Comparison of ENCODE assay signal across 25 cellular contexts in the genomic region with DNA sequence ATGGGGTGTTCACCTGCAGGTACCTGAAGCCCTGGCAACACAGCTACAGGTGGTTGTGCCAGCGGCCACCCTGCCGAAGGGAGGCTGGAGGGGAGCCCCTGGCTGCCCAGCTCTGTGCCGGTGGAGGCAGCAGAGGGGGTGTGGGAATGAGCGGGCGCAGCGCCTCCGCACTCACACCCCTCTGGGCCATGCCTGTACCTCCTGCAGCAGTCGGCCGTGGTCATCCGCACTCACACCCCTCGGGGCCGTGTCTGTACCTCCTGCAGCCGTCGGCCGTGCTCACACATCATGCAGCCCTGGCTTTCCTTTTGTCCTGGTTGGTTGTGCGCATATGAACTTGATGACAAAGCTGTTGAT. TPM values are rescaled to one million over a fixed set of nuclear protein-coding genes. Genes with fewer than 3 reads are reported as not detected.
DNase-seq lines count a peak whose midpoint lies in the region; ATAC-seq and TF ChIP-seq lines count a peak whose summit lies in the region.
"Had no signal": no experiment of that assay in that cellular context is flagged by ENCODE, and none has a peak within 500 bp of the region (broad histone marks: within the 10 kb centered on the region; RNA-seq: fewer than 3 reads in every experiment).

No MANE protein-coding gene starts in this region.

- no peak overlapping the region for H3K9ac ChIP-seq in BLaER1 treated with 17β-estradiol and CSF1 and Interleukin-3, amounts not matched to agents 10 nM and 100 nM
- H3K9ac ChIP-seq: GM23248 had no signal

- TF ChIP-seq CTCF in VCaP (conservative IDR thresholded peaks at IDR 0.05) = no peak
- TF ChIP-seq CTCF in upper lobe of right lung (IDR thresholded peaks at IDR 0.05) = no peak

- H3K9me3 Mint-ChIP-seq in CD4-positive, alpha-beta memory T cell = peaks cover 0 to 5% (median 0%) of the 10 kb centered on the region in 8 donors
- peaks cover 0 to 5% (median 0%) of the 10 kb centered on the region in 9 donors for H3K9me3 Mint-ChIP-seq in naive thymus-derived CD8-positive, alpha-beta T cell
- H3K9me3 Mint-ChIP-seq: activated CD4-positive, alpha-beta memory T cell treated with anti-CD3 and anti-CD28 coated beads for 36 hours; activated naive CD4-positive, alpha-beta T cell treated with anti-CD3 and anti-CD28 coated beads for 36 hours had no signal

- H3K27me3 ChIP-seq in BLaER1 treated with 17β-estradiol and CSF1 and Interleukin-3, amounts not matched to agents 10 nM and 100 nM = no peaks in the 10 kb centered on the region
- H3K27me3 ChIP-seq in CD4-positive, alpha-beta memory T cell (ENCODE audit: insufficient read depth, low read length) = no peaks in the 10 kb centered on the region
- H3K27me3 ChIP-seq in upper lobe of right lung = no peaks in the 10 kb centered on the region
- H3K27me3 ChIP-seq: foreskin keratinocyte, thyroid gland had no signal

- H3K4me2 ChIP-seq in BLaER1 treated with 17β-estradiol and CSF1 and Interleukin-3, amounts not matched to agents 10 nM and 100 nM = peak overlapping the region in 9 of 11 experiments; percentile 47 to 97 (median 69); a peak in 12 of 22 replicates

- H3K4me1 ChIP-seq in BLaER1 treated with 17β-estradiol and CSF1 and Interleukin-3, amounts not matched to agents 10 nM and 100 nM = peaks cover 32 to 65% (median 55%) of the 10 kb centered on the region in 10 experiments
- H3K4me1 ChIP-seq in CD4-positive, alpha-beta memory T cell (ENCODE audit: insufficient read depth, low read length) = peaks cover 23% of the 10 kb centered on the region
- peaks cover 28% of the 10 kb centered on the region for H3K4me1 ChIP-seq in upper lobe of right lung
- H3K4me1 ChIP-seq: foreskin keratinocyte had no signal

- no peak overlapping the region for H3K4me3 ChIP-seq in BLaER1 treated with 17β-estradiol and CSF1 and Interleukin-3, amounts not matched to agents 10 nM and 100 nM
- no peak overlapping the region for H3K4me3 ChIP-seq in CD4-positive, alpha-beta memory T cell (ENCODE audit: low read length in 2 of 2)
- H3K4me3 ChIP-seq in upper lobe of right lung = no peak overlapping the region
- H3K4me3 ChIP-seq: GM23248, mucosa of descending colon, thyroid gland had no signal

- intact Hi-C loops in CD4-positive, alpha-beta memory T cell (cut with micrococcal nuclease) = loop anchor here (10.0 kb wide), 1 partner anchor 406 kb away; no protein-coding TSS in a partner anchor
- intact Hi-C loops in upper lobe of right lung (cut with DNase I) = no loop called here
- intact Hi-C loops in left colon (cut with DNase I, micrococcal nuclease) = no loop called here

- ATAC-seq in naive thymus-derived CD8-positive, alpha-beta T cell = no peak
- ATAC-seq in upper lobe of right lung = no peak
- no peak for ATAC-seq in left colon
- ATAC-seq: foreskin keratinocyte; stimulated activated naive CD8-positive, alpha-beta T cell treated with anti-CD3 and anti-CD28 coated beads, Interleukin-15, Interleukin-2, amounts not matched to agents 100 U/mL and 50 U/mL, for 24 hours had no signal

- H3K36me3 Mint-ChIP-seq in CD4-positive, alpha-beta memory T cell = peaks cover 4 to 37% of the 10 kb centered on the region in 2 donors
- H3K36me3 Mint-ChIP-seq in naive thymus-derived CD8-positive, alpha-beta T cell = peaks cover 0 to 37% (median 7%) of the 10 kb centered on the region in 3 donors

- H3K36me3 ChIP-seq in BLaER1 treated with 17β-estradiol and CSF1 and Interleukin-3, amounts not matched to agents 10 nM and 100 nM = peaks cover 31 to 48% (median 39%) of the 10 kb centered on the region in 11 experiments
- no peaks in the 10 kb centered on the region for H3K36me3 ChIP-seq in CD4-positive, alpha-beta memory T cell (ENCODE audit: insufficient read depth, low read length)
- peaks cover 26% of the 10 kb centered on the region for H3K36me3 ChIP-seq in upper lobe of right lung

- no peak overlapping the region for H3K27ac ChIP-seq in BLaER1 treated with 17β-estradiol and CSF1 and Interleukin-3, amounts not matched to agents 10 nM and 100 nM
- H3K27ac ChIP-seq in CD4-positive, alpha-beta memory T cell (ENCODE audit: low read depth, low read length) = no peak overlapping the region
- peak overlapping the region; percentile 90 for H3K27ac ChIP-seq in VCaP
- no peak overlapping the region for H3K27ac ChIP-seq in upper lobe of right lung
- H3K27ac ChIP-seq: foreskin keratinocyte, GM23248, thyroid gland had no signal

- H3K4me1 Mint-ChIP-seq in CD4-positive, alpha-beta memory T cell = peaks cover 12 to 35% (median 24%) of the 10 kb centered on the region in 4 donors
- peaks cover 15 to 37% (median 30%) of the 10 kb centered on the region in 4 donors for H3K4me1 Mint-ChIP-seq in naive thymus-derived CD8-positive, alpha-beta T cell

- H3K4me3 Mint-ChIP-seq in CD4-positive, alpha-beta memory T cell = peak overlapping the region in 4 of 8 donors; percentile 8 to 69 (median 14)
- peak overlapping the region in 6 of 10 donors; percentile 47 to 89 (median 70) for H3K4me3 Mint-ChIP-seq in naive thymus-derived CD8-positive, alpha-beta T cell

- no peaks in the 10 kb centered on the region for H3K9me3 ChIP-seq in BLaER1 treated with 17β-estradiol and CSF1 and Interleukin-3, amounts not matched to agents 10 nM and 100 nM (replicated peaks in 1 of 11)
- no peaks in the 10 kb centered on the region for H3K9me3 ChIP-seq in CD4-positive, alpha-beta memory T cell (ENCODE audit: control insufficient read depth in 1 of 2, low read length in 2 of 2)
- H3K9me3 ChIP-seq in upper lobe of right lung = no peaks in the 10 kb centered on the region
- H3K9me3 ChIP-seq: mucosa of descending colon, thyroid gland had no signal

- DNase-seq in CD4-positive, alpha-beta memory T cell = no peak
- no peak for DNase-seq in naive thymus-derived CD8-positive, alpha-beta T cell
- DNase-seq in upper lobe of right lung = no peak
- no peak for DNase-seq in left colon
- DNase-seq in SW480 (ENCODE audit: low spot score) = no peak
- DNase-seq: activated CD4-positive, alpha-beta memory T cell treated with anti-CD3 and anti-CD28 coated beads for 36 hours; activated CD4-positive, CD25-positive, alpha-beta regulatory T cell; activated naive CD4-positive, alpha-beta T cell treated with anti-CD3 and anti-CD28 coated beads for 36 hours; activated T-cell treated with anti-CD3 and anti-CD28 coated beads, Interleukin-2, amount 50 U/mL, for 1 hour; anterior cingulate cortex; central memory CD4-positive, alpha-beta T cell; erythroblast; foreskin keratinocyte; GM23248; NCI-H1436 treated with DMSO at 0.1 percent for 48 hours; nucleus accumbens; stimulated activated CD4-positive, alpha-beta T cell treated with anti-CD3 and anti-CD28 coated beads, Interleukin-4, amount 100 ng/mL, for 24 hours; stimulated activated naive CD8-positive, alpha-beta T cell treated with anti-CD3 and anti-CD28 coated beads, Interleukin-15, Interleukin-2, amounts not matched to agents 100 U/mL and 50 U/mL, for 24 hours; T-helper 9 cell; thyroid gland had no signal

- H3K27me3 Mint-ChIP-seq in CD4-positive, alpha-beta memory T cell = peaks cover 0 to 6% of the 10 kb centered on the region in 2 donors
- peaks cover 0 to 5% (median 0%) of the 10 kb centered on the region in 5 donors for H3K27me3 Mint-ChIP-seq in naive thymus-derived CD8-positive, alpha-beta T cell
- H3K27me3 Mint-ChIP-seq: activated CD4-positive, alpha-beta memory T cell treated with anti-CD3 and anti-CD28 coated beads for 36 hours had no signal

- peaks cover 21 to 77% (median 55%) of the 10 kb centered on the region in 11 experiments; a peak in 21 of 22 replicates for H4K20me1 ChIP-seq in BLaER1 treated with 17β-estradiol and CSF1 and Interleukin-3, amounts not matched to agents 10 nM and 100 nM

- H3K27ac Mint-ChIP-seq in CD4-positive, alpha-beta memory T cell = peak overlapping the region in 4 of 7 donors; percentile 3 to 87 (median 60)
- peak overlapping the region in 6 of 10 donors; percentile 40 to 84 (median 56) for H3K27ac Mint-ChIP-seq in naive thymus-derived CD8-positive, alpha-beta T cell
- H3K27ac Mint-ChIP-seq: activated naive CD4-positive, alpha-beta T cell treated with anti-CD3 and anti-CD28 coated beads for 36 hours had no signal

- POLR2A ChIA-PET in CD4-positive, alpha-beta memory T cell (lab: Charles Lee; ENCODE audit: partially characterized antibody) = interaction anchor here (0.9 to 1.5 kb wide), 2 partner anchors 50 to 53 kb away, joined by 3 to 5 read pairs; no protein-coding TSS in a partner anchor
- POLR2A ChIA-PET in naive thymus-derived CD8-positive, alpha-beta T cell (lab: Charles Lee) = interaction anchor here (0.5 to 1.6 kb wide), 3 partner anchors 14 to 47 kb away, joined by 3 to 5 read pairs (median 3); no protein-coding TSS in a partner anchor

- CTCF ChIA-PET in CD4-positive, alpha-beta memory T cell (lab: Charles Lee; ENCODE audit: partially characterized antibody) = interaction anchor here (0.6 to 2.5 kb wide), 2 partner anchors 19 to 83 kb away, joined by 3 to 9 read pairs; no protein-coding TSS in a partner anchor

RNA-seq across cellular contexts. Expression of a gene that starts 1.7 kb away (rescaled TPM):
- total RNA-seq in CD4-positive, alpha-beta memory T cell = 10 to 100 TPM; 31.5 to 33.1 TPM
- polyA plus RNA-seq in CD4-positive, alpha-beta memory T cell = 100 to 1,000 TPM in 1 of 2 donors, 10 to 100 TPM in 1; 69.0 to 107 TPM
- 10 to 100 TPM; 38.0 to 38.3 TPM for total RNA-seq in naive thymus-derived CD8-positive, alpha-beta T cell
- polyA plus RNA-seq in naive thymus-derived CD8-positive, alpha-beta T cell = 10 to 100 TPM; 75.9 to 80.4 (median 79.2) TPM
- total RNA-seq in upper lobe of right lung (42.8 TPM), left colon (10 to 100 TPM; 41.0 to 42.1 TPM)

RNA-seq across cellular contexts. Expression of a gene that starts 1.7 kb away (rescaled TPM):
- total RNA-seq in CD4-positive, alpha-beta memory T cell = 10 to 100 TPM; 66.5 to 74.0 TPM
- 10 to 100 TPM; 14.1 to 40.8 TPM for polyA plus RNA-seq in CD4-positive, alpha-beta memory T cell
- total RNA-seq in naive thymus-derived CD8-positive, alpha-beta T cell = 10 to 100 TPM; 61.4 to 72.9 TPM
- 10 to 100 TPM; 24.7 to 35.6 (median 32.0) TPM for polyA plus RNA-seq in naive thymus-derived CD8-positive, alpha-beta T cell
- total RNA-seq in upper lobe of right lung = 44.6 TPM
- 10 to 100 TPM; 53.8 to 53.9 TPM for total RNA-seq in left colon

RNA-seq across cellular contexts. Expression of a gene that starts 26.3 kb away (rescaled TPM):
- total RNA-seq in CD4-positive, alpha-beta memory T cell = 1 to 10 TPM; 6.4 to 7.2 TPM
- polyA plus RNA-seq in CD4-positive, alpha-beta memory T cell = 1 to 10 TPM; 1.4 to 2.2 TPM
- 1 to 10 TPM; 5.9 to 6.9 TPM for total RNA-seq in naive thymus-derived CD8-positive, alpha-beta T cell
- under 1 TPM; 0.22 to 0.44 (median 0.26) TPM for polyA plus RNA-seq in naive thymus-derived CD8-positive, alpha-beta T cell
- total RNA-seq in upper lobe of right lung (not detected), left colon (1 to 10 TPM in 1 of 2 donors, under 1 TPM in 1; 0.43 to 1.6 TPM)
- total RNA-seq: activated CD4-positive, alpha-beta memory T cell treated with anti-CD3 and anti-CD28 coated beads for 36 hours; activated naive CD4-positive, alpha-beta T cell treated with anti-CD3 and anti-CD28 coated beads for 36 hours; foreskin keratinocyte; lower leg skin; renal cortical epithelial cell had no signal
- polyA plus RNA-seq: foreskin keratinocyte, GM23248 had no signal

RNA-seq across cellular contexts. Expression of a gene that starts 33.7 kb away (rescaled TPM):
- total RNA-seq in CD4-positive, alpha-beta memory T cell = 10 to 100 TPM; 87.2 to 90.3 TPM
- polyA plus RNA-seq in CD4-positive, alpha-beta memory T cell = 10 to 100 TPM; 63.9 to 97.8 TPM
- total RNA-seq in naive thymus-derived CD8-positive, alpha-beta T cell = 1 to 10 TPM; 8.5 to 9.4 TPM
- polyA plus RNA-seq in naive thymus-derived CD8-positive, alpha-beta T cell = 10 to 100 TPM in 1 of 3 donors, 1 to 10 TPM in 2; 7.8 to 28.4 (median 9.5) TPM
- total RNA-seq in upper lobe of right lung (20.3 TPM), left colon (1 to 10 TPM; 2.3 to 2.8 TPM)
- polyA plus RNA-seq: GM23248 had no signal

RNA-seq across cellular contexts. Expression of a gene that starts 36.8 kb away (rescaled TPM):
- not detected for total RNA-seq in CD4-positive, alpha-beta memory T cell
- not detected for polyA plus RNA-seq in CD4-positive, alpha-beta memory T cell
- not detected for total RNA-seq in naive thymus-derived CD8-positive, alpha-beta T cell
- polyA plus RNA-seq in naive thymus-derived CD8-positive, alpha-beta T cell = under 1 TPM in 1 of 3 donors, not detected in 2; 0.36 TPM
- total RNA-seq in upper lobe of right lung (not detected), left colon (100 to 1,000 TPM in 1 of 2 donors, 10 to 100 TPM in 1; 48.3 to 244 TPM)
- total RNA-seq: activated CD4-positive, alpha-beta memory T cell treated with anti-CD3 and anti-CD28 coated beads for 36 hours; activated naive CD4-positive, alpha-beta T cell treated with anti-CD3 and anti-CD28 coated beads for 36 hours; foreskin keratinocyte; GM23248; lower leg skin; renal cortical epithelial cell; thyroid gland had no signal
- polyA plus RNA-seq: foreskin keratinocyte, GM23248 had no signal
